ENCODE assay signal across 8 cellular contexts in the genomic region with DNA sequence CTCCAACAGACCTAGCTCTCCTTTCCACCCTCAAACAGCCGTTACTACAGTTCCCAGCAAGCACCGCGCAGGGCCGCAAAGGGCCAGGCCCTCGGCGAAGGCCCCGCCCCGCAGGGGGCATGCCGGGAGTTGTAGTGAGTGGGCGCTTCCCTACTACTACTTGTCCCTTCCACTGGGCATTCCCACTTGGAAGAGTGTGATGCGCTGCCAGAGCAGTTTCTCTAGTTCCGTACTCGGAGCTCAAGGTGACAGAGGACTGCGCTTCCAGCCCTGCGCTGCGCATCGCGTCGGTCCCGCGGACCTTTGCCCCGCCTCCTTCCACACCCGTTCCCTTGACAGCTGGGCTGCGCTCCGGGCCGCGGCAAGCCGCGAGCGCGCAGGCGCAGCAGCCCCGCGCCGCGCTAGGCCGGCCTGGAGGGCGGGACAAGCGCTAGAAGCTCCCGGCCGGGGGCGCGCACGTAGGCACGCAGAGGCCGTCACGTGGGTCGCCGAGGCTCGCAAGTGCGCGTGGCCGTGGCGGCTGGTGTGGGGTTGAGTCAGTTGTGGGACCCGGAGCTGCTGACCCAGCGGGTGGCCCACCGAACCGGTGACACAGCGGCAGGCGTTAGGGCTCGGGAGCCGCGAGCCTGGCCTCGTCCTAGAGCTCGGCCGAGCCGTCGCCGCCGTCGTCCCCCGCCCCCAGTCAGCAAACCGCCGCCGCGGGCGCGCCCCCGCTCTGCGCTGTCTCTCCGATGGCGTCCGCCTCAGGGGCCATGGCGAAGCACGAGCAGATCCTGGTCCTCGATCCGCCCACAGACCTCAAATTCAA. TPM values are rescaled to one million over a fixed set of nuclear protein-coding genes. Genes with fewer than 3 reads are reported as not detected.
DNase-seq lines count a peak whose midpoint lies in the region; ATAC-seq and TF ChIP-seq lines count a peak whose summit lies in the region.

TSS of gene VAPA (plus strand) at position 491 of the 808 bp plus-strand sequence. CDS start at position 732, 241 bp downstream.

- ATAC-seq in HG02588 (IDR thresholded peaks at IDR 0.05; ENCODE audit: unreplicated experiment), result peak; percentile 81
- peak; percentile 97 for ATAC-seq in gastroesophageal sphincter

- H3K4me1 Mint-ChIP-seq in activated naive CD4-positive, alpha-beta T cell treated with anti-CD3 and anti-CD28 coated beads, Interleukin-2, amount 10 ng/mL, durations not matched to agents 7 days and 5 days, result peaks cover 31% of the 10 kb centered on the region

- peak within 1 kb of the TSS; percentile 85 for H3K4me3 Mint-ChIP-seq in activated naive CD4-positive, alpha-beta T cell treated with anti-CD3 and anti-CD28 coated beads, Interleukin-2, amount 10 ng/mL, durations not matched to agents 7 days and 5 days

- peak within 1 kb of the TSS; percentile 90 for H3K27ac ChIP-seq in SK-N-MC
- peak within 1 kb of the TSS; percentile 93 to 100 (median 98) for H3K27ac ChIP-seq in gastroesophageal sphincter
- peak within 1 kb of the TSS; percentile 97 for H3K27ac ChIP-seq in neutrophil

- peaks cover 2% of the 10 kb centered on the region for H3K9me3 Mint-ChIP-seq in activated naive CD4-positive, alpha-beta T cell treated with anti-CD3 and anti-CD28 coated beads, Interleukin-2, amount 10 ng/mL, durations not matched to agents 7 days and 5 days

- DNase-seq in NCI-H1048 (lab: John Stamatoyannopoulos, UW) (peak; percentile 91), SK-N-MC (ENCODE audit: low read depth, low spot score) (peak; percentile 68)
- DNase-seq in activated naive CD4-positive, alpha-beta T cell treated with anti-CD3 and anti-CD28 coated beads, Interleukin-2, amount 10 ng/mL, durations not matched to agents 7 days and 5 days, result peak; percentile 95

- no peaks in the 10 kb centered on the region for H3K27me3 ChIP-seq in gastroesophageal sphincter
- no peaks in the 10 kb centered on the region for H3K27me3 ChIP-seq in neutrophil

- peak within 1 kb of the TSS; percentile 96 for H3K27ac Mint-ChIP-seq in activated naive CD4-positive, alpha-beta T cell treated with anti-CD3 and anti-CD28 coated beads, Interleukin-2, amount 10 ng/mL, durations not matched to agents 7 days and 5 days

- 2% methylated on average over 11 of the region's 87 CpGs; no CpG with 5 or more reads in 1 of the 2 donors for WGBS in gastroesophageal sphincter (ENCODE audit: low coverage in 1 of 2), 2 donors

- H3K36me3 ChIP-seq in SK-N-MC (ENCODE audit: insufficient read depth, low read length), result no peaks in the 10 kb centered on the region
- H3K36me3 ChIP-seq in gastroesophageal sphincter, result no peaks in the 10 kb centered on the region
- no peaks in the 10 kb centered on the region for H3K36me3 ChIP-seq in neutrophil

- peak; percentile 97 to 98 for TF ChIP-seq POLR2A in gastroesophageal sphincter (IDR thresholded peaks at IDR 0.05)

- H3K4me3 ChIP-seq in GM08714 (ENCODE audit: low read length), result peak within 1 kb of the TSS; percentile 84
- peak within 1 kb of the TSS; percentile 95 for H3K4me3 ChIP-seq in SK-N-MC
- peak within 1 kb of the TSS; percentile 73 to 94 for H3K4me3 ChIP-seq in gastroesophageal sphincter
- H3K4me3 ChIP-seq in neutrophil (ENCODE audit: low read depth in 1 of 2, low read length in 1 of 2), result peak within 1 kb of the TSS; percentile 91 to 96

- peak within 1 kb of the TSS; percentile 88 for H3K9ac ChIP-seq in SK-N-MC (ENCODE audit: insufficient read length)

- no peak for TF ChIP-seq EP300 in gastroesophageal sphincter (IDR thresholded peaks at IDR 0.05)

- CTCF ChIA-PET in activated naive CD4-positive, alpha-beta T cell treated with anti-CD3 and anti-CD28 coated beads, Interleukin-2, amount 10 ng/mL, durations not matched to agents 7 days and 5 days (lab: Charles Lee), result interaction anchor here (1.2 kb wide), 1 partner anchor 44 kb away, joined by 3 read pairs; no protein-coding TSS in a partner anchor

- no peaks in the 10 kb centered on the region for H3K9me3 ChIP-seq in SK-N-MC (ENCODE audit: low read depth, low read length)
- H3K9me3 ChIP-seq in gastroesophageal sphincter, result no peaks in the 10 kb centered on the region
- no peaks in the 10 kb centered on the region for H3K9me3 ChIP-seq in neutrophil

- TF ChIP-seq CTCF in gastroesophageal sphincter (IDR thresholded peaks at IDR 0.05), result no peak
- peak; percentile 30 for TF ChIP-seq CTCF in neutrophil (IDR thresholded peaks at IDR 0.05)
- TF ChIP-seq CTCF in subcutaneous adipose tissue (IDR thresholded peaks at IDR 0.05; ENCODE audit: low read depth), result no peak

- peaks cover 18% of the 10 kb centered on the region for H3K27me3 Mint-ChIP-seq in activated naive CD4-positive, alpha-beta T cell treated with anti-CD3 and anti-CD28 coated beads, Interleukin-2, amount 10 ng/mL, durations not matched to agents 7 days and 5 days

- H3K4me1 ChIP-seq in gastroesophageal sphincter, result peaks cover 5 to 43% (median 12%) of the 10 kb centered on the region in 3 donors
- peaks cover 40 to 41% of the 10 kb centered on the region in 2 experiments for H3K4me1 ChIP-seq in neutrophil (ENCODE audit: control insufficient read depth in 1 of 2, insufficient read depth in 1 of 2, low read depth in 1 of 2, low read length in 1 of 2)

- peaks cover 3% of the 10 kb centered on the region for H3K36me3 Mint-ChIP-seq in activated naive CD4-positive, alpha-beta T cell treated with anti-CD3 and anti-CD28 coated beads, Interleukin-2, amount 10 ng/mL, durations not matched to agents 7 days and 5 days

RNA-seq across cellular contexts. Expression of gene VAPA, which starts in this region (rescaled TPM):
- total RNA-seq in gastroesophageal sphincter (100 to 1,000 TPM; 276 to 386 (median 317) TPM), subcutaneous adipose tissue (100 to 1,000 TPM; 176 to 282 (median 249) TPM)

Comparison
In these comparisons a context has a peak if more than half of its experiments do, and no peak if none do; other contexts are left out.
1. Peak in every context shown above with its lines: DNase-seq, ATAC-seq, H3K4me3 ChIP-seq and H3K27ac ChIP-seq.